ENCODE assay signal across 9 cellular contexts in the genomic region with DNA sequence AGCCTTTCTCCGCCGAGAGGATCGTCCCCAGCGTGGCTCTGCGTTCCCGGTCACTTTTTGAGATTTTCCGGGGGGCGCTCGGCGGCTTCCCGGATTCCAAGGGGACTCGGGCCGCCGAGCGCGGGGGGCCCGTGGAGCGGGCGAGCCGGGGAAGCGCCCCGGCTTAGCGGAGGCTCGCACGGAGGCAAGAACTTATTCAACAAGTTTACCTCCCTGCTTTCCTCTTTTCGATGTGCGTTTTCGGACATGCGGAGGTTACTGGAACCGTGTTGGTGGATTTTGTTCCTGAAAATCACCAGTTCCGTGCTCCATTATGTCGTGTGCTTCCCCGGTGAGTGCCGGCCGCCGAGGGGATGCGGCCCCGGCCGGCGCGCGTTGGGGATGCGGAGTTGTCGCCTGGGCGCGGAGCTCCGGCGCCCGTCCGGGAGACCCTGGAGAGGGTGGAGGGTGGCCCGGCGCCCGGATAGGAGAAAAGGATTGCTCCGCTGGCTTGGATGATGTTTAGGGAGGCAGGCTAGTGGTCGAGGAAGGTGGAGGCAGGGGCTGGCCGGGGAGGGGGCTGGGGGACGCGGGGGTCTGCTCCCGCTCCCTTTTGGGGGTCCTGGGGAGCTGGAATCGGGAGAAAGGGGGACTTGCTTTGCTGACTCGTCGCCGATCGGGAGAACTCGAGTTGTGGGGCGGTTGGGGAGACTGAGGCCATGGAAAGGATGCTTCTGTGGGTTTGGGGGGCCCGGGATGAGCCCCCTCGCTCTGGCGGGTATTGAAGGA. TPM values are rescaled to one million over a fixed set of nuclear protein-coding genes. Genes with fewer than 3 reads are reported as not detected.
DNase-seq lines count a peak whose midpoint lies in the region; ATAC-seq, FAIRE-seq and TF ChIP-seq lines count a peak whose summit lies in the region.
"Had no signal": no experiment of that assay in that cellular context is flagged by ENCODE, and none has a peak within 500 bp of the region (broad histone marks: within the 10 kb centered on the region; RNA-seq: fewer than 3 reads in every experiment).

No MANE protein-coding gene starts in this region.

- WGBS in A549 (ENCODE audit: missing lambda C conversion rate): 3% methylated on average over 15 of the region's 69 CpGs
- WGBS in adrenal gland, 4 donors: 1 to 2% (median 1%) methylated on average over 36 to 69 of the region's 69 CpGs

- no peaks in the 10 kb centered on the region for H3K27me3 ChIP-seq in adrenal gland

- intact Hi-C loops in adrenal gland (cut with DNase I): loop anchor here (5.0 to 10.0 kb wide), 6 partner anchors 73 to 625 kb away; no protein-coding TSS in a partner anchor

- H3K9me3 ChIP-seq in A549 (peaks cover 4% of the 10 kb centered on the region; the same call in 1 of the 3 replicates), adrenal gland (replicated peaks in 1 of 3) (no peaks in the 10 kb centered on the region)

- TF ChIP-seq CTCF in A549 (IDR thresholded peaks at IDR 0.05): no peak
- TF ChIP-seq CTCF in adrenal gland (IDR thresholded peaks at IDR 0.05): no peak

- POLR2A ChIA-PET in A549 (lab: Yijun Ruan, JAX): no interaction called here

- DNase-seq in A549 (ENCODE audit: low read depth in 1 of 2, low spot score in 1 of 2) (peak; percentile 10 to 19), adrenal gland (peak in 4 of 7 donors; percentile 15 to 32 (median 32)), immature natural killer cell (no peak), activated T-cell treated with anti-CD3 and anti-CD28 coated beads for 4 hours (no peak)
- peak in 1 of 2 donors; percentile 36 for DNase-seq in stimulated activated naive CD8-positive, alpha-beta T cell treated with anti-CD3 and anti-CD28 coated beads, Interleukin-15, amount 100 ng/mL, for 72 hours

- CTCF ChIA-PET in A549 (lab: Yijun Ruan, JAX): no interaction called here

- no peaks in the 10 kb centered on the region for H3K36me3 Mint-ChIP-seq in immature natural killer cell

- peak overlapping the region; percentile 77 to 92 for H3K27ac ChIP-seq in A549
- peak overlapping the region; percentile 89 to 97 (median 94) for H3K27ac ChIP-seq in adrenal gland

- H3K4me2 ChIP-seq in A549: peak overlapping the region; percentile 70

- TF ChIP-seq RAD21 in A549 (conservative IDR thresholded peaks at IDR 0.05 in 1 of 2, IDR thresholded peaks at IDR 0.05 in 1 of 2): no peak

- H3K4me1 ChIP-seq in A549 (no peaks in the 10 kb centered on the region), adrenal gland (replicated peaks in 1 of 2) (peaks cover 0 to 20% of the 10 kb centered on the region in 2 donors)

- ATAC-seq in A549 (peak in 1 of 2 experiments; percentile 29; a peak in 4 of 6 replicates), GM21825 (IDR thresholded peaks at IDR 0.05; ENCODE audit: unreplicated experiment) (peak; percentile 5), GM21576 (IDR thresholded peaks at IDR 0.05; ENCODE audit: unreplicated experiment) (no peak), HG02798 (IDR thresholded peaks at IDR 0.05; ENCODE audit: poor library complexity, unreplicated experiment) (no peak)
- no peak for ATAC-seq in stimulated activated naive CD8-positive, alpha-beta T cell treated with anti-CD3 and anti-CD28 coated beads, Interleukin-15, amount 100 ng/mL, for 72 hours

- peak overlapping the region; percentile 45 to 74 (median 60) for H3K4me3 Mint-ChIP-seq in immature natural killer cell
- peak overlapping the region; percentile 49 to 88 for H3K4me3 Mint-ChIP-seq in stimulated activated naive CD8-positive, alpha-beta T cell treated with anti-CD3 and anti-CD28 coated beads, Interleukin-15, amount 100 ng/mL, for 72 hours

- no peaks in the 10 kb centered on the region for H3K36me3 ChIP-seq in adrenal gland (replicated peaks in 1 of 2)

- no peaks in the 10 kb centered on the region for H3K4me1 Mint-ChIP-seq in immature natural killer cell
- peaks cover 30% of the 10 kb centered on the region for H3K4me1 Mint-ChIP-seq in stimulated activated naive CD8-positive, alpha-beta T cell treated with anti-CD3 and anti-CD28 coated beads, Interleukin-15, amount 100 ng/mL, for 72 hours

- peaks cover 14 to 19% (median 14%) of the 10 kb centered on the region in 3 donors for H3K27me3 Mint-ChIP-seq in immature natural killer cell (ENCODE audit: low read depth in 3 of 3)
- peaks cover 96% of the 10 kb centered on the region for H3K27me3 Mint-ChIP-seq in stimulated activated naive CD8-positive, alpha-beta T cell treated with anti-CD3 and anti-CD28 coated beads, Interleukin-15, amount 100 ng/mL, for 72 hours

- no peak for FAIRE-seq in A549 (lab: Jason Lieb, UNC)
- FAIRE-seq: endometrium had no signal

- no peak overlapping the region for H3K27ac Mint-ChIP-seq in immature natural killer cell
- no peak overlapping the region for H3K27ac Mint-ChIP-seq in stimulated activated naive CD8-positive, alpha-beta T cell treated with anti-CD3 and anti-CD28 coated beads, Interleukin-15, amount 100 ng/mL, for 72 hours

- peak overlapping the region; percentile 69 for H3K4me3 ChIP-seq in A549
- peak overlapping the region; percentile 64 to 93 (median 74) for H3K4me3 ChIP-seq in adrenal gland

- no peak for TF ChIP-seq EP300 in A549 (IDR thresholded peaks at IDR 0.05)

- TF ChIP-seq POLR2A in A549 (IDR thresholded peaks at IDR 0.05; ENCODE audit: low read length): no peak
- no peak for TF ChIP-seq POLR2A in adrenal gland (IDR thresholded peaks at IDR 0.05)

- H3K9me3 Mint-ChIP-seq in immature natural killer cell: peaks cover 0 to 10% (median 4%) of the 10 kb centered on the region in 6 donors
- no peaks in the 10 kb centered on the region for H3K9me3 Mint-ChIP-seq in stimulated activated naive CD8-positive, alpha-beta T cell treated with anti-CD3 and anti-CD28 coated beads, Interleukin-15, amount 100 ng/mL, for 72 hours

TF ChIP-seq in A549, 52 proteins besides CTCF, POLR2A, EP300 and RAD21:
- no peak for TF ChIP-seq POLR2AphosphoS2 (conservative IDR thresholded peaks at IDR 0.05; ENCODE audit: low read length)
- no peak for TF ChIP-seq NPAS2 (CRISPR knock-in tag; IDR thresholded peaks at IDR 0.05; ENCODE audit: borderline replicate concordance)
- TF ChIP-seq SMC3 (IDR thresholded peaks at IDR 0.05): no peak
- no peak for TF ChIP-seq RARB (CRISPR knock-in tag; IDR thresholded peaks at IDR 0.05)
- no peak for TF ChIP-seq ZC3H11A (IDR thresholded peaks at IDR 0.05)
- TF ChIP-seq HEYL (CRISPR knock-in tag; IDR thresholded peaks at IDR 0.05): no peak
- TF ChIP-seq, protein P1, sequence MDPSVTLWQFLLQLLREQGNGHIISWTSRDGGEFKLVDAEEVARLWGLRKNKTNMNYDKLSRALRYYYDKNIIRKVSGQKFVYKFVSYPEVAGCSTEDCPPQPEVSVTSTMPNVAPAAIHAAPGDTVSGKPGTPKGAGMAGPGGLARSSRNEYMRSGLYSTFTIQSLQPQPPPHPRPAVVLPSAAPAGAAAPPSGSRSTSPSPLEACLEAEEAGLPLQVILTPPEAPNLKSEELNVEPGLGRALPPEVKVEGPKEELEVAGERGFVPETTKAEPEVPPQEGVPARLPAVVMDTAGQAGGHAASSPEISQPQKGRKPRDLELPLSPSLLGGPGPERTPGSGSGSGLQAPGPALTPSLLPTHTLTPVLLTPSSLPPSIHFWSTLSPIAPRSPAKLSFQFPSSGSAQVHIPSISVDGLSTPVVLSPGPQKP (IDR thresholded peaks at IDR 0.05; ENCODE audit: low read depth, low read length): no peak
- no peak for TF ChIP-seq CBX2 (IDR thresholded peaks at IDR 0.05; ENCODE audit: borderline replicate concordance, low read depth)
- TF ChIP-seq, protein P2, sequence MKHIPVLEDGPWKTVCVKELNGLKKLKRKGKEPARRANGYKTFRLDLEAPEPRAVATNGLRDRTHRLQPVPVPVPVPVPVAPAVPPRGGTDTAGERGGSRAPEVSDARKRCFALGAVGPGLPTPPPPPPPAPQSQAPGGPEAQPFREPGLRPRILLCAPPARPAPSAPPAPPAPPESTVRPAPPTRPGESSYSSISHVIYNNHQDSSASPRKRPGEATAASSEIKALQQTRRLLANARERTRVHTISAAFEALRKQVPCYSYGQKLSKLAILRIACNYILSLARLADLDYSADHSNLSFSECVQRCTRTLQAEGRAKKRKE (CRISPR knock-in tag; IDR thresholded peaks at IDR 0.05; ENCODE audit: low read depth): no peak
- no peak for TF ChIP-seq TFCP2L1 (CRISPR knock-in tag; IDR thresholded peaks at IDR 0.05)
- TF ChIP-seq, protein P3, sequence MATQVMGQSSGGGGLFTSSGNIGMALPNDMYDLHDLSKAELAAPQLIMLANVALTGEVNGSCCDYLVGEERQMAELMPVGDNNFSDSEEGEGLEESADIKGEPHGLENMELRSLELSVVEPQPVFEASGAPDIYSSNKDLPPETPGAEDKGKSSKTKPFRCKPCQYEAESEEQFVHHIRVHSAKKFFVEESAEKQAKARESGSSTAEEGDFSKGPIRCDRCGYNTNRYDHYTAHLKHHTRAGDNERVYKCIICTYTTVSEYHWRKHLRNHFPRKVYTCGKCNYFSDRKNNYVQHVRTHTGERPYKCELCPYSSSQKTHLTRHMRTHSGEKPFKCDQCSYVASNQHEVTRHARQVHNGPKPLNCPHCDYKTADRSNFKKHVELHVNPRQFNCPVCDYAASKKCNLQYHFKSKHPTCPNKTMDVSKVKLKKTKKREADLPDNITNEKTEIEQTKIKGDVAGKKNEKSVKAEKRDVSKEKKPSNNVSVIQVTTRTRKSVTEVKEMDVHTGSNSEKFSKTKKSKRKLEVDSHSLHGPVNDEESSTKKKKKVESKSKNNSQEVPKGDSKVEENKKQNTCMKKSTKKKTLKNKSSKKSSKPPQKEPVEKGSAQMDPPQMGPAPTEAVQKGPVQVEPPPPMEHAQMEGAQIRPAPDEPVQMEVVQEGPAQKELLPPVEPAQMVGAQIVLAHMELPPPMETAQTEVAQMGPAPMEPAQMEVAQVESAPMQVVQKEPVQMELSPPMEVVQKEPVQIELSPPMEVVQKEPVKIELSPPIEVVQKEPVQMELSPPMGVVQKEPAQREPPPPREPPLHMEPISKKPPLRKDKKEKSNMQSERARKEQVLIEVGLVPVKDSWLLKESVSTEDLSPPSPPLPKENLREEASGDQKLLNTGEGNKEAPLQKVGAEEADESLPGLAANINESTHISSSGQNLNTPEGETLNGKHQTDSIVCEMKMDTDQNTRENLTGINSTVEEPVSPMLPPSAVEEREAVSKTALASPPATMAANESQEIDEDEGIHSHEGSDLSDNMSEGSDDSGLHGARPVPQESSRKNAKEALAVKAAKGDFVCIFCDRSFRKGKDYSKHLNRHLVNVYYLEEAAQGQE (IDR thresholded peaks at IDR 0.05): no peak

RNA-seq across cellular contexts. Expression of a gene that starts 0.9 kb away (rescaled TPM):
- polyA plus RNA-seq in A549 (2011; rRNA removed): 4.5 and 4.8 TPM in 2 replicates
- 0.75 and 1.2 TPM in 2 replicates for polyA plus RNA-seq in A549 (2012; cell fraction: cytosol; rRNA removed)
- 1.4 and 1.7 TPM in 2 replicates for polyA plus RNA-seq in A549 (2012; cell fraction: nucleus; rRNA removed)
- polyA plus RNA-seq in A549 (2017; fragmentation: RNase III; extraction: RNeasy Plus Mini Kit Qiagen cat#74134 plus additional on column Dnase treatment): 4.7 to 5.4 TPM (median 4.8 TPM) in 3 replicates
- polyA minus RNA-seq in A549 (2011; rRNA and poly(A)+ RNA removed): 10.2 and 11.0 TPM in 2 replicates
- total RNA-seq in adrenal gland: 100 to 1,000 TPM in 2 of 8 donors, 10 to 100 TPM in 6; 57.6 to 119 (median 78.7) TPM
- 10 to 100 TPM in 1 of 3 donors, 1 to 10 TPM in 2; 6.3 to 32.6 (median 9.0) TPM for polyA plus RNA-seq in adrenal gland
- polyA plus RNA-seq in immature natural killer cell: under 1 TPM in 1 of 3 donors, not detected in 2; 0.13 TPM

Comparison
In these comparisons a context has a peak if more than half of its experiments do, and no peak if none do; other contexts are left out.
1. DNase-seq: peak in A549 (2 of 2) and adrenal gland (4 of 7); none in immature natural killer cell (0 of 3) and activated T-cell treated with anti-CD3 and anti-CD28 coated beads for 4 hours (single experiment).